Comparison of ENCODE assay signal across 8 cellular contexts in genomic region chr11:63670738-63671321, GRCh38. TPM values are rescaled to one million over a fixed set of nuclear protein-coding genes. Genes with fewer than 3 reads are reported as not detected.
DNase-seq lines count a peak whose midpoint lies in the region; ATAC-seq and TF ChIP-seq lines count a peak whose summit lies in the region.

No MANE protein-coding gene starts in this region.

- H3K36me3 Mint-ChIP-seq in T-cell = peaks cover 4% of the 10 kb centered on the region
- H3K36me3 Mint-ChIP-seq in MCF 10A (ENCODE audit: insufficient read depth, unreplicated experiment) = peaks cover 24% of the 10 kb centered on the region

- H3K9ac ChIP-seq in iPS-18a (ENCODE audit: low read length) = peak overlapping the region; percentile 58

- H3K27ac Mint-ChIP-seq in T-cell = peak overlapping the region; percentile 77 to 83
- H3K27ac Mint-ChIP-seq in MCF 10A (ENCODE audit: low read depth, unreplicated experiment) = peak overlapping the region; percentile 90

- ATAC-seq in T-cell (replicated peaks in 1 of 4) = peak; percentile 15 to 26 (median 20)
- peak; percentile 50 to 53 for ATAC-seq in gastrocnemius medialis

- intact Hi-C loops in MCF 10A (cut with micrococcal nuclease) (loop anchor here (1.0 kb wide), 2 partner anchors 10 to 67 kb away; partner anchors contain the start of gene RTN3), gastrocnemius medialis (cut with DNase I; ENCODE audit: low total_unique reads) (loop anchor here (1.0 to 10.0 kb wide), 5 partner anchors 10 to 514 kb away; partner anchors contain the start of genes RTN3 and STIP1)

- peak; percentile 29 for DNase-seq in DMS53 treated with DMSO at 0.1 percent for 48 hours (lab: John Stamatoyannopoulos, UW; ENCODE audit: unreplicated experiment)
- DNase-seq in GM20000 (ENCODE audit: low spot score) = peak; percentile 70
- peak in 48 of 76 experiments; percentile 4 to 78 (median 34) for DNase-seq in HUDEP-2 (lab: John Stamatoyannopoulos, UW; ENCODE audit: unreplicated experiment in 76 of 76)
- DNase-seq in T-cell = peak in 11 of 34 experiments; percentile 0 to 32 (median 15)
- peak; percentile 58 for DNase-seq in MCF 10A (ENCODE audit: unreplicated experiment)
- peak; percentile 27 to 58 for DNase-seq in gastrocnemius medialis
- DNase-seq in NK-92 treated with Interleukin-12 subunit alpha and Interleukin-12 subunit beta, amount 100 ng/mL, for 24 hours (lab: John Stamatoyannopoulos, UW) = no peak

- TF ChIP-seq POLR2A in gastrocnemius medialis (IDR thresholded peaks at IDR 0.05) = no peak

- no peaks in the 10 kb centered on the region for H3K9me3 ChIP-seq in iPS-18a (ENCODE audit: control insufficient read depth, low read depth, low read length)
- H3K9me3 ChIP-seq in gastrocnemius medialis = no peaks in the 10 kb centered on the region

- H3K27me3 Mint-ChIP-seq in T-cell (no peaks in the 10 kb centered on the region), MCF 10A (ENCODE audit: insufficient read depth, unreplicated experiment) (no peaks in the 10 kb centered on the region)

- H3K4me1 ChIP-seq in iPS-18a (ENCODE audit: control insufficient read depth, low read depth, low read length) = peaks cover 7% of the 10 kb centered on the region
- H3K4me1 ChIP-seq in gastrocnemius medialis = peaks cover 50 to 52% of the 10 kb centered on the region in 2 donors

- H3K4me3 Mint-ChIP-seq in T-cell (peak overlapping the region; percentile 78 to 88 (median 83)), MCF 10A (ENCODE audit: unreplicated experiment) (peak overlapping the region; percentile 84)

- in situ Hi-C loops in gastrocnemius medialis (cut with MboI; ENCODE audit: low sequenced_read_pairs in 4 of 4) = loop anchor here in 1 of 4 donors (10.0 kb wide), 1 partner anchor 64 kb away; no protein-coding TSS in a partner anchor

- H3K27me3 ChIP-seq in iPS-18a (ENCODE audit: control insufficient read depth, insufficient read depth, low read length) = peaks cover 14% of the 10 kb centered on the region
- no peaks in the 10 kb centered on the region for H3K27me3 ChIP-seq in gastrocnemius medialis

- POLR2A ChIA-PET in T-cell (lab: Charles Lee) (no interaction called here), MCF 10A (lab: Yijun Ruan, JAX) (interaction anchor here (0.6 to 12.9 kb wide), 16 partner anchors 8 to 1037 kb away, joined by 3 to 270 read pairs (median 4); partner anchors contain the start of genes MARK2, RTN3, SLC3A2 and ZFTA)

- no peaks in the 10 kb centered on the region for H3K36me3 ChIP-seq in iPS-18a (ENCODE audit: control insufficient read depth, low read depth, low read length)
- no peaks in the 10 kb centered on the region for H3K36me3 ChIP-seq in gastrocnemius medialis

- CTCF ChIA-PET in T-cell (lab: Charles Lee) = interaction anchor here in 1 of 2 donors (1.4 kb wide), 2 partner anchors 10 to 67 kb away, joined by 4 to 6 read pairs; partner anchors contain the start of gene RTN3
- CTCF ChIA-PET in MCF 10A (lab: Yijun Ruan, JAX) = interaction anchor here (0.5 to 3.8 kb wide), 13 partner anchors 12 to 275 kb away, joined by 3 to 28 read pairs (median 4); partner anchors contain the start of gene RTN3

- BruUV-seq in MCF 10A (replicated peaks; lab: Mats Ljungman, UMichigan) = no TSS peak

- no peaks in the 10 kb centered on the region for H3K9me3 Mint-ChIP-seq in T-cell
- H3K9me3 Mint-ChIP-seq in MCF 10A (ENCODE audit: unreplicated experiment) = no peaks in the 10 kb centered on the region

- peak; percentile 61 for TF ChIP-seq CTCF in GM20000 (IDR thresholded peaks at IDR 0.05; ENCODE audit: extremely low read depth, missing control alignments)
- peak; percentile 46 for TF ChIP-seq CTCF in MCF 10A (IDR thresholded peaks at IDR 0.05; ENCODE audit: unreplicated experiment)
- peak; percentile 17 to 54 (median 45) for TF ChIP-seq CTCF in gastrocnemius medialis (IDR thresholded peaks at IDR 0.05 in 4 of 5, conservative IDR thresholded peaks at IDR 0.05 in 1 of 5)

- H3K4me1 Mint-ChIP-seq in T-cell (peaks cover 32 to 45% (median 32%) of the 10 kb centered on the region in 3 donors), MCF 10A (ENCODE audit: insufficient read depth, unreplicated experiment) (peaks cover 27% of the 10 kb centered on the region)

- H3K27ac ChIP-seq in iPS-18a (ENCODE audit: low read length) (no peak overlapping the region), gastrocnemius medialis (peak overlapping the region; percentile 96 to 98 (median 97))

- H3K4me3 ChIP-seq in iPS-18a (ENCODE audit: low read length) (peak overlapping the region; percentile 65), gastrocnemius medialis (peak overlapping the region; percentile 78 to 92 (median 85))

RNA-seq across cellular contexts. Expression of gene ATL3, which starts 0.3 kb away (rescaled TPM):
- 10 to 100 TPM; 27.4 to 43.7 (median 37.6) TPM for total RNA-seq in T-cell
- total RNA-seq in MCF 10A (2022) = 74.0 and 77.1 TPM in 2 replicates
- total RNA-seq in gastrocnemius medialis = 10 to 100 TPM; 10.2 to 16.5 (median 12.4) TPM

RNA-seq across cellular contexts. Expression of gene RTN3, which starts 10.5 kb away (rescaled TPM):
- total RNA-seq in T-cell = 10 to 100 TPM; 25.0 to 39.7 (median 34.9) TPM
- total RNA-seq in MCF 10A (2022) = 95.4 and 129 TPM in 2 replicates
- 100 to 1,000 TPM in 1 of 4 donors, 10 to 100 TPM in 3; 45.5 to 112 (median 86.0) TPM for total RNA-seq in gastrocnemius medialis

RNA-seq across cellular contexts. Expression of gene PLAAT3, which starts 56.6 kb away (rescaled TPM):
- total RNA-seq in T-cell (1 to 10 TPM; 3.7 to 10.0 (median 6.0) TPM), MCF 10A (2022) (3.6 and 3.9 TPM in 2 replicates), gastrocnemius medialis (10 to 100 TPM; 58.0 to 76.5 (median 67.5) TPM)

Comparison
In these comparisons a context has a peak if more than half of its experiments do, and no peak if none do; other contexts are left out.
1. RNA of gene PLAAT3, which starts 56.6 kb away (total RNA-seq): 58.0 to 76.5 TPM in gastrocnemius medialis; 3.7 to 10.0 TPM in T-cell and 3.6 to 3.9 TPM in MCF 10A; every median in the first group is over 4 times any median in the second.
2. Peak in every context shown above with its lines, with median percentiles within 50 percentile points of each other: CTCF ChIP-seq.